In genomic region chr1:158017800-158018595, GRCh38 we compare ENCODE assay signal across 11 cellular contexts. TPM values are rescaled to one million over a fixed set of nuclear protein-coding genes. Genes with fewer than 3 reads are reported as not detected.
A peak's percentile ranks its signal among the peaks of the same experiment; 100 is the strongest.
DNase-seq lines count a peak whose midpoint lies in the region; ATAC-seq, FAIRE-seq and TF ChIP-seq lines count a peak whose summit lies in the region.
"Had no signal": no experiment of that assay in that cellular context is flagged by ENCODE, and none has a peak within 500 bp of the region (broad histone marks: within the 10 kb centered on the region; RNA-seq: fewer than 3 reads in every experiment).

No MANE protein-coding gene starts in this region.

- peaks cover 45% of the 10 kb centered on the region for H3K79me2 ChIP-seq in endothelial cell of umbilical vein (ENCODE audit: control insufficient read depth, insufficient read depth, low read length)

- H3K4me2 ChIP-seq in endothelial cell of umbilical vein (ENCODE audit: insufficient read depth, low read length): no peak overlapping the region

- peak overlapping the region; percentile 59 for H3K4me3 Mint-ChIP-seq in neural crest cell

- H3K4me1 Mint-ChIP-seq in neural crest cell: peaks cover 93% of the 10 kb centered on the region
- H3K4me1 Mint-ChIP-seq: naive B cell had no signal

- TF ChIP-seq CTCF in cardiac muscle cell (IDR thresholded peaks at IDR 0.05; ENCODE audit: low read depth, low read length): no peak
- no peak for TF ChIP-seq CTCF in endothelial cell of umbilical vein (IDR thresholded peaks at IDR 0.05; ENCODE audit: extremely low read depth in 1 of 2, insufficient read depth in 1 of 2, low read depth in 1 of 2, low read length in 2 of 2)
- no peak for TF ChIP-seq CTCF in neural crest cell (conservative IDR thresholded peaks at IDR 0.05)
- TF ChIP-seq CTCF in upper lobe of right lung (IDR thresholded peaks at IDR 0.05): no peak

- no peaks in the 10 kb centered on the region for H3K27me3 ChIP-seq in cardiac muscle cell
- H3K27me3 ChIP-seq in endothelial cell of umbilical vein (ENCODE audit: control insufficient read depth in 2 of 2, insufficient read depth in 2 of 2, low read length in 2 of 2): no peaks in the 10 kb centered on the region
- H3K27me3 ChIP-seq in upper lobe of right lung: no peaks in the 10 kb centered on the region

- H3K27me3 Mint-ChIP-seq in neural crest cell (ENCODE audit: low read depth): no peaks in the 10 kb centered on the region

- H3K9me3 Mint-ChIP-seq in neural crest cell: no peaks in the 10 kb centered on the region
- H3K9me3 Mint-ChIP-seq: naive B cell had no signal

- peak; percentile 59 for FAIRE-seq in endothelial cell of umbilical vein (lab: Jason Lieb, UNC)
- FAIRE-seq: A204.1 had no signal

- peak overlapping the region; percentile 65 for H3K27ac Mint-ChIP-seq in neural crest cell (ENCODE audit: unreplicated experiment)

- no peaks in the 10 kb centered on the region for H4K20me1 ChIP-seq in endothelial cell of umbilical vein (replicated peaks; ENCODE audit: control insufficient read depth, extremely low read depth, insufficient read depth, low read length)

- no peaks in the 10 kb centered on the region for H3K9me3 ChIP-seq in cardiac muscle cell (ENCODE audit: low read depth)
- no peaks in the 10 kb centered on the region for H3K9me3 ChIP-seq in endothelial cell of umbilical vein (replicated peaks; ENCODE audit: control insufficient read depth, insufficient read depth, low read length)
- H3K9me3 ChIP-seq in upper lobe of right lung: no peaks in the 10 kb centered on the region

- H3K36me3 Mint-ChIP-seq in neural crest cell (ENCODE audit: low read depth): no peaks in the 10 kb centered on the region
- H3K36me3 Mint-ChIP-seq: naive B cell had no signal

- no TSS peak for BruUV-seq in endothelial cell of umbilical vein (replicated peaks; lab: Mats Ljungman, UMichigan)

- intact Hi-C loops in Right ventricle myocardium superior (cut with DNase I) (no loop called here), endothelial cell of umbilical vein (cut with micrococcal nuclease) (loop anchor here (2.0 to 10.0 kb wide), 2 partner anchors 19 to 1907 kb away; partner anchors contain the start of gene TAGLN2), upper lobe of right lung (cut with DNase I) (no loop called here)

- dilution Hi-C loops in endothelial cell of umbilical vein (cut with MboI; ENCODE audit: extremely low pct_ligation_motif_present, low sequenced_read_pairs): no loop called here

- H3K27ac ChIP-seq in cardiac muscle cell (peak overlapping the region; percentile 94), endothelial cell of umbilical vein (ENCODE audit: insufficient read depth, low read depth, low read length) (peak overlapping the region; percentile 95), upper lobe of right lung (peak overlapping the region; percentile 79)

- CTCF ChIA-PET in endothelial cell of umbilical vein (lab: Charles Lee): interaction anchor here (0.6 to 5.6 kb wide), 7 partner anchors 8 to 26 kb away, joined by 3 to 72 read pairs (median 3); partner anchors contain the start of gene KIRREL1

- peak in 1 of 2 donors; percentile 71 for DNase-seq in cardiac muscle cell (ENCODE audit: low read depth in 1 of 2, low spot score in 1 of 2)
- DNase-seq in Right ventricle myocardium superior: no peak
- DNase-seq in endothelial cell of umbilical vein (ENCODE audit: low read depth, low spot score): no peak
- DNase-seq in neural crest cell (ENCODE audit: low read depth, low spot score): no peak
- DNase-seq in upper lobe of right lung: no peak
- DNase-seq in NCI-H524 (lab: John Stamatoyannopoulos, UW): no peak
- DNase-seq in activated CD4-positive, CD25-positive, alpha-beta regulatory T cell (lab: John Stamatoyannopoulos, UW): no peak
- DNase-seq in HK-2 (ENCODE audit: unreplicated experiment): no peak
- DNase-seq: activated CD4-positive, alpha-beta T cell treated with anti-CD3 and anti-CD28 coated beads, Interleukin-2, amount 50 U/mL, for 4 hours; naive B cell had no signal

- H3K9me1 ChIP-seq in endothelial cell of umbilical vein (replicated peaks; ENCODE audit: control insufficient read depth, extremely low read depth, insufficient read depth, low read length): no peaks in the 10 kb centered on the region

- H3K36me3 ChIP-seq in cardiac muscle cell: no peaks in the 10 kb centered on the region
- no peaks in the 10 kb centered on the region for H3K36me3 ChIP-seq in endothelial cell of umbilical vein (ENCODE audit: control insufficient read depth in 2 of 2, extremely low read depth in 1 of 2, insufficient read depth in 2 of 2, low read length in 2 of 2)
- H3K36me3 ChIP-seq in upper lobe of right lung: no peaks in the 10 kb centered on the region

- H2AFZ ChIP-seq in endothelial cell of umbilical vein (ENCODE audit: low read depth, low read length): no peak overlapping the region

- H3K4me3 ChIP-seq in cardiac muscle cell: no peak overlapping the region
- no peak overlapping the region for H3K4me3 ChIP-seq in endothelial cell of umbilical vein (replicated peaks in 1 of 3; ENCODE audit: insufficient read depth in 1 of 3, low read depth in 1 of 3, low read length in 3 of 3)
- no peak overlapping the region for H3K4me3 ChIP-seq in upper lobe of right lung

- no peak for ATAC-seq in Right ventricle myocardium superior (ENCODE audit: poor library complexity)
- no peak for ATAC-seq in upper lobe of right lung

- H3K4me1 ChIP-seq in cardiac muscle cell (ENCODE audit: low read depth): peaks cover 20% of the 10 kb centered on the region
- peaks cover 49% of the 10 kb centered on the region for H3K4me1 ChIP-seq in endothelial cell of umbilical vein (ENCODE audit: control insufficient read depth, extremely low read depth, insufficient read depth, low read length)
- H3K4me1 ChIP-seq in upper lobe of right lung: peaks cover 66% of the 10 kb centered on the region

- TF ChIP-seq POLR2A in endothelial cell of umbilical vein (IDR thresholded peaks at IDR 0.05; ENCODE audit: low read depth, low read length): no peak

- POLR2A ChIA-PET in endothelial cell of umbilical vein (lab: Charles Lee): no interaction called here

- H3K9ac ChIP-seq in endothelial cell of umbilical vein (replicated peaks; ENCODE audit: extremely low read depth, insufficient read depth, low read length): no peak overlapping the region

TF ChIP-seq in endothelial cell of umbilical vein, 7 proteins besides CTCF, POLR2A, EP300 and RAD21:
- TF ChIP-seq POLR2AphosphoS5 (IDR thresholded peaks at IDR 0.05; ENCODE audit: insufficient read depth, low read depth, low read length) (no peak), JUN (IDR thresholded peaks at IDR 0.05; ENCODE audit: borderline replicate concordance, insufficient read depth, insufficient read length, low read depth) (no peak), MYC (IDR thresholded peaks at IDR 0.05; ENCODE audit: low read depth, low read length) (no peak), MAX (IDR thresholded peaks at IDR 0.05; ENCODE audit: insufficient read depth, insufficient read length) (no peak), EZH2 (IDR thresholded peaks at IDR 0.05; ENCODE audit: borderline replicate concordance, low read depth, low read length, severe bottlenecking) (no peak), FOS (IDR thresholded peaks at IDR 0.05; ENCODE audit: borderline replicate concordance, insufficient read depth, low read length) (no peak), GATA2 (IDR thresholded peaks at IDR 0.05; ENCODE audit: insufficient read depth, insufficient read length, low read depth, low read length) (no peak)

RNA-seq across cellular contexts. Expression of gene KIRREL1, which starts 24.6 kb away (rescaled TPM):
- total RNA-seq in cardiac muscle cell: 24.8 and 33.2 TPM in 2 replicates
- 8.2 and 10.6 TPM in 2 replicates for polyA plus RNA-seq in cardiac muscle cell
- 9.5 TPM for total RNA-seq in Right ventricle myocardium superior
- 53.6 and 57.6 TPM in 2 replicates for total RNA-seq in endothelial cell of umbilical vein
- 30.7 and 35.6 TPM in 2 replicates for polyA plus RNA-seq in endothelial cell of umbilical vein
- polyA plus RNA-seq in endothelial cell of umbilical vein (2011; cell fraction: cytosol; rRNA removed): 25.8 and 25.9 TPM in 2 replicates
- polyA plus RNA-seq in endothelial cell of umbilical vein (2011; cell fraction: nucleus; rRNA removed): 62.9 and 76.2 TPM in 2 replicates
- polyA plus RNA-seq in endothelial cell of umbilical vein (2012): 39.0 and 44.6 TPM in 2 replicates
- 63.2 and 77.1 TPM in 2 replicates for polyA minus RNA-seq in endothelial cell of umbilical vein
- polyA minus RNA-seq in endothelial cell of umbilical vein (2011; cell fraction: cytosol; rRNA and poly(A)+ RNA removed): 21.1 TPM
- 40.4 and 44.9 TPM in 2 replicates for polyA minus RNA-seq in endothelial cell of umbilical vein (2011; cell fraction: nucleus; rRNA and poly(A)+ RNA removed)
- 64.9 and 68.0 TPM in 2 replicates for total RNA-seq in neural crest cell
- 40.8 TPM for total RNA-seq in upper lobe of right lung
